19 cellular contexts compared by ENCODE assay signal in the genomic region with DNA sequence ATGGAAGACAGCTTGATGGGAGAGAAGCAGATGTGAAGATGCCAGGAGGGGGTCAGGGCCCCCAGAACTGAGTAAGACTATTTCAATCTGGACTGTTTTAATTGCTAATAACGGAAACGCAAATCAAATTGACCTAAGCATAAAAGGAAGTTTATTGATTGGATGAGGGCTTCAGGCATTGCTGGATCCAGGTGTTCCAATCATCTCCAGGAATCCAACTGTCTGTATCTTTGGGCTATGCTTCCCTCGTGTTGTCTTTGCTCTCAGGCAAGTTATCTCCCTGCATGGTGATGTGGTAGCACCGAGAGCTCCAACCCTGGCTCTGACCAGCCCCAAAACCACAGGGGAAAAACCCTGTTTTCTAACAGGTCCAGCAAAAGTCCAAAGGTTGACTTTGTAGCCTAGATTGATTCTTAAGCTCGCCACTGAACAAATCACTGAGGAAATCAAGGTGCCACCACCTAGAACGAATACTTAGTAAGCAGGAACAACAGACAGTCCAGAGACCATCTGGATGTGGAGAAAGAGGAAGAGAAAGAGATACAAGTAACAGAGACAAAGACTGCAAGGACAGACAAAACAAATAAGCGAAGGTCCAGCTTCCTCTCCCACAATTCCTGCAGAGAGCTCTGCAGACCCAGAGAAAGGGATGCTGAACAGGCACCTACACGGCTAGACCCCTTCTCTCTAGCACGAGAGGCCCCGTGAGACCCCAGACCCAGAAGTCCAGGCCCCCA. TPM values are rescaled to one million over a fixed set of nuclear protein-coding genes. Genes with fewer than 3 reads are reported as not detected.
DNase-seq lines count a peak whose midpoint lies in the region; ATAC-seq, FAIRE-seq and TF ChIP-seq lines count a peak whose summit lies in the region.
"Had no signal": no experiment of that assay in that cellular context is flagged by ENCODE, and none has a peak within 500 bp of the region (broad histone marks: within the 10 kb centered on the region; RNA-seq: fewer than 3 reads in every experiment).

No MANE protein-coding gene starts in this region.

- FAIRE-seq in GM19239 (lab: Jason Lieb, UNC), result peak; percentile 4

- H3K9me3 Mint-ChIP-seq in endothelial cell (ENCODE audit: unreplicated experiment) (peaks cover 30% of the 10 kb centered on the region), mesothelial cell of epicardium (no peaks in the 10 kb centered on the region), progenitor cell of endocrine pancreas (ENCODE audit: low read depth) (no peaks in the 10 kb centered on the region)

- no peaks in the 10 kb centered on the region for H3F3A ChIP-seq in DOHH2 (ENCODE audit: control insufficient read depth, insufficient read depth)

- WGBS in gastroesophageal sphincter (ENCODE audit: low coverage in 1 of 2), 2 donors, result 52 to 77% methylated on average over 4 to 8 of the region's 10 CpGs

- H3K27ac ChIP-seq in DOHH2 (ENCODE audit: low read depth, low read length), result no peak overlapping the region
- H3K27ac ChIP-seq in OCI-LY3 (ENCODE audit: low read length), result no peak overlapping the region
- H3K27ac ChIP-seq in gastroesophageal sphincter, result no peak overlapping the region
- H3K27ac ChIP-seq: RWPE1, SJCRH30 had no signal

- H3K27me3 Mint-ChIP-seq in endothelial cell (ENCODE audit: unreplicated experiment) (peaks cover 9% of the 10 kb centered on the region), mesothelial cell of epicardium (ENCODE audit: low read depth) (peaks cover 37% of the 10 kb centered on the region), progenitor cell of endocrine pancreas (peaks cover 21% of the 10 kb centered on the region)

- H3K27ac Mint-ChIP-seq in endothelial cell (ENCODE audit: unreplicated experiment) (no peak overlapping the region), mesothelial cell of epicardium (no peak overlapping the region), progenitor cell of endocrine pancreas (no peak overlapping the region)
- H3K27ac Mint-ChIP-seq: CD8-positive, alpha-beta memory T cell had no signal

- no peak for TF ChIP-seq POLR2A in gastroesophageal sphincter (IDR thresholded peaks at IDR 0.05)

- H4K20me1 ChIP-seq in DOHH2 (ENCODE audit: control insufficient read depth, insufficient read depth, low read depth, low read length) (no peaks in the 10 kb centered on the region), OCI-LY3 (ENCODE audit: insufficient read depth, low read length) (no peaks in the 10 kb centered on the region)
- H4K20me1 ChIP-seq: BLaER1 treated with 17β-estradiol and CSF1 and Interleukin-3, amounts not matched to agents 10 nM and 100 nM had no signal

- TF ChIP-seq CTCF in DOHH2 (IDR thresholded peaks at IDR 0.05; ENCODE audit: low read depth, low read length, poor library complexity, severe bottlenecking) (no peak), OCI-LY3 (IDR thresholded peaks at IDR 0.05; ENCODE audit: low read depth, low read length) (no peak), endothelial cell (IDR thresholded peaks at IDR 0.05; ENCODE audit: unreplicated experiment) (no peak), mesothelial cell of epicardium (IDR thresholded peaks at IDR 0.05; ENCODE audit: unreplicated experiment) (no peak), progenitor cell of endocrine pancreas (IDR thresholded peaks at IDR 0.05; ENCODE audit: unreplicated experiment) (no peak), gastroesophageal sphincter (IDR thresholded peaks at IDR 0.05) (no peak)

- H3K4me3 Mint-ChIP-seq in endothelial cell (ENCODE audit: unreplicated experiment) (peak overlapping the region; percentile 52), mesothelial cell of epicardium (no peak overlapping the region), progenitor cell of endocrine pancreas (ENCODE audit: low read depth) (no peak overlapping the region)
- H3K4me3 Mint-ChIP-seq: CD8-positive, alpha-beta memory T cell had no signal

- no peak overlapping the region for H3K9ac ChIP-seq in OCI-LY3 (ENCODE audit: low read length)

- H3K9me2 ChIP-seq in DOHH2 (replicated peaks; ENCODE audit: control insufficient read depth, low read length), result no peaks in the 10 kb centered on the region

- H3K9me3 ChIP-seq in DOHH2 (ENCODE audit: control insufficient read depth, insufficient read depth, low read length) (no peaks in the 10 kb centered on the region), OCI-LY3 (ENCODE audit: insufficient read depth, low read length) (no peaks in the 10 kb centered on the region), gastroesophageal sphincter (no peaks in the 10 kb centered on the region)
- H3K9me3 ChIP-seq: BLaER1 treated with 17β-estradiol and CSF1 and Interleukin-3, amounts not matched to agents 10 nM and 100 nM; SJCRH30 had no signal

- H3K4me1 ChIP-seq in DOHH2 (ENCODE audit: control insufficient read depth, low read length) (peaks cover 15% of the 10 kb centered on the region), OCI-LY3 (ENCODE audit: low read length) (peaks cover 9% of the 10 kb centered on the region; the same call in 1 of the 2 replicates), gastroesophageal sphincter (no peaks in the 10 kb centered on the region)
- H3K4me1 ChIP-seq: SJCRH30 had no signal

- no peak for ATAC-seq in gastroesophageal sphincter
- ATAC-seq: PC-3 had no signal

- H3K79me2 ChIP-seq in DOHH2 (ENCODE audit: control insufficient read depth, low read length) (no peaks in the 10 kb centered on the region), OCI-LY3 (ENCODE audit: low read length) (no peaks in the 10 kb centered on the region)

- no peak for DNase-seq in GM19239 (ENCODE audit: insufficient read length, low spot score)
- DNase-seq in endothelial cell (ENCODE audit: low spot score), result no peak
- no peak for DNase-seq in mesothelial cell of epicardium (ENCODE audit: low spot score in 2 of 2, unreplicated experiment in 2 of 2)
- no peak for DNase-seq in progenitor cell of endocrine pancreas (ENCODE audit: low spot score, unreplicated experiment)
- DNase-seq: CD8-positive, alpha-beta memory T cell; DMS53; KBM-7; NCI-H1436; NCI-H1930; NCI-H526; PC-3; SJCRH30; SW 1271; T-helper 2 cell had no signal

- peak overlapping the region; percentile 16; the same call in 1 of the 2 replicates for H3K4me2 ChIP-seq in DOHH2 (ENCODE audit: low read length)
- H3K4me2 ChIP-seq in OCI-LY3 (ENCODE audit: low read length), result peak overlapping the region; percentile 5; the same call in 1 of the 2 replicates

- H3K27me3 ChIP-seq in DOHH2 (ENCODE audit: control insufficient read depth, low read length), result 0 out of 2 replicates have a peak, but pooled peaks cover 2% of the 10 kb centered on the region
- peaks cover 32% of the 10 kb centered on the region for H3K27me3 ChIP-seq in OCI-LY3 (ENCODE audit: low read depth, low read length)
- peaks cover 99% of the 10 kb centered on the region for H3K27me3 ChIP-seq in gastroesophageal sphincter

- H3K36me3 ChIP-seq in DOHH2 (ENCODE audit: control insufficient read depth, low read length) (no peaks in the 10 kb centered on the region), OCI-LY3 (replicated peaks; ENCODE audit: low read depth, low read length) (no peaks in the 10 kb centered on the region), gastroesophageal sphincter (no peaks in the 10 kb centered on the region)
- H3K36me3 ChIP-seq: BLaER1 treated with 17β-estradiol and CSF1 and Interleukin-3, amounts not matched to agents 10 nM and 100 nM; SJCRH30 had no signal

- TF ChIP-seq EP300 in gastroesophageal sphincter (IDR thresholded peaks at IDR 0.05), result no peak

- no peak overlapping the region for H3K4me3 ChIP-seq in DOHH2 (ENCODE audit: low read length)
- no peak overlapping the region for H3K4me3 ChIP-seq in OCI-LY3 (ENCODE audit: low read length)
- H3K4me3 ChIP-seq in gastroesophageal sphincter, result no peak overlapping the region
- H3K4me3 ChIP-seq: BLaER1 treated with 17β-estradiol and CSF1 and Interleukin-3, amounts not matched to agents 10 nM and 100 nM; SJCRH30 had no signal

- H3K36me3 Mint-ChIP-seq in endothelial cell (ENCODE audit: low read depth, unreplicated experiment) (peaks cover 10% of the 10 kb centered on the region), mesothelial cell of epicardium (no peaks in the 10 kb centered on the region), progenitor cell of endocrine pancreas (ENCODE audit: insufficient read depth) (no peaks in the 10 kb centered on the region)
- H3K36me3 Mint-ChIP-seq: CD8-positive, alpha-beta memory T cell had no signal

- H3K4me1 Mint-ChIP-seq in endothelial cell (ENCODE audit: unreplicated experiment) (peaks cover 3% of the 10 kb centered on the region), mesothelial cell of epicardium (no peaks in the 10 kb centered on the region), progenitor cell of endocrine pancreas (ENCODE audit: low read depth) (no peaks in the 10 kb centered on the region)
- H3K4me1 Mint-ChIP-seq: CD8-positive, alpha-beta memory T cell had no signal

- H2AFZ ChIP-seq in OCI-LY3 (ENCODE audit: low read depth, low read length), result no peak overlapping the region

RNA-seq across cellular contexts. Expression of gene C19orf81, which starts 1.2 kb away (rescaled TPM):
- total RNA-seq in endothelial cell (ENCODE audit: unreplicated experiment) (not detected), mesothelial cell of epicardium (3.0 to 5.0 TPM (median 3.5 TPM) in 3 replicates), progenitor cell of endocrine pancreas (5.6 and 8.6 TPM in 2 replicates), gastroesophageal sphincter (not detected)
- total RNA-seq: CD8-positive, alpha-beta memory T cell; SJCRH30 had no signal

RNA-seq across cellular contexts. Expression of gene SYT3, which starts 8.4 kb away (rescaled TPM):
- total RNA-seq in endothelial cell (ENCODE audit: unreplicated experiment) (0.15 TPM), mesothelial cell of epicardium (0.31 to 0.77 TPM (median 0.60 TPM) in 3 replicates), progenitor cell of endocrine pancreas (0.91 and 1.8 TPM in 2 replicates), gastroesophageal sphincter (under 1 TPM in 1 of 4 donors, not detected in 3; 0.42 TPM)
